9 cellular contexts compared by ENCODE assay signal in genomic region chr10:71726673-71727428, GRCh38. TPM values are rescaled to one million over a fixed set of nuclear protein-coding genes. Genes with fewer than 3 reads are reported as not detected.
A peak's percentile ranks its signal among the peaks of the same experiment; 100 is the strongest.
DNase-seq lines count a peak whose midpoint lies in the region; ATAC-seq and TF ChIP-seq lines count a peak whose summit lies in the region.
"Had no signal": no experiment of that assay in that cellular context is flagged by ENCODE, and none has a peak within 500 bp of the region (broad histone marks: within the 10 kb centered on the region; RNA-seq: fewer than 3 reads in every experiment).

No MANE protein-coding gene starts in this region.

- H2BK12ac ChIP-seq in trophoblast cell (ENCODE audit: low read length): no peak overlapping the region

- H3K27ac Mint-ChIP-seq in activated CD4-positive, alpha-beta T cell treated with anti-CD3 and anti-CD28 coated beads, Interleukin-2, amount 10 ng/mL, durations not matched to agents 24 days and 14 days: peak overlapping the region; percentile 98

- TF ChIP-seq CTCF in lung (IDR thresholded peaks at IDR 0.05; ENCODE audit: control extremely low read depth, extremely low read depth): no peak

- peak; percentile 47 for DNase-seq in GM19238 (ENCODE audit: insufficient read length, low spot score)
- DNase-seq in activated CD4-positive, alpha-beta T cell treated with anti-CD3 and anti-CD28 coated beads, Interleukin-2, amount 10 ng/mL, durations not matched to agents 24 days and 14 days: peak; percentile 84
- no peak for DNase-seq in lung (ENCODE audit: low spot score)
- DNase-seq in HT-29 (ENCODE audit: low spot score): no peak
- no peak for DNase-seq in trophoblast cell
- no peak for DNase-seq in NCI-H345 treated with DMSO at 0.1 percent for 48 hours (lab: John Stamatoyannopoulos, UW; ENCODE audit: unreplicated experiment)
- no peak for DNase-seq in hepatic stellate cell (ENCODE audit: low spot score)

- H3K4me1 ChIP-seq in lung (ENCODE audit: control insufficient read depth in 2 of 2, insufficient read depth in 2 of 2, low read length in 2 of 2): peaks cover 3 to 24% of the 10 kb centered on the region in 2 donors
- peaks cover 6 to 7% of the 10 kb centered on the region in 2 experiments for H3K4me1 ChIP-seq in trophoblast cell (ENCODE audit: control insufficient read depth in 1 of 2, insufficient read depth in 2 of 2, low read length in 2 of 2)

- intact Hi-C loops in activated CD4-positive, alpha-beta T cell treated with anti-CD3 and anti-CD28 coated beads, Interleukin-2, amount 10 ng/mL, durations not matched to agents 24 days and 14 days (cut with micrococcal nuclease): loop anchor here (1.0 to 10.0 kb wide), 7 partner anchors 10 to 1152 kb away; no protein-coding TSS in a partner anchor

- peak overlapping the region; percentile 42 to 87 for H3K27ac ChIP-seq in lung (ENCODE audit: low read depth in 1 of 2, low read length in 1 of 2)
- H3K27ac ChIP-seq in trophoblast cell (ENCODE audit: low read depth, low read length): no peak overlapping the region

- no peaks in the 10 kb centered on the region for H3K79me2 ChIP-seq in trophoblast cell (ENCODE audit: control insufficient read depth, insufficient read depth, low read length, poor library complexity)

- H3K9ac ChIP-seq in trophoblast cell (ENCODE audit: low read length): no peak overlapping the region

- H4K8ac ChIP-seq in trophoblast cell (ENCODE audit: low read depth, low read length): no peak overlapping the region

- H3K23ac ChIP-seq in trophoblast cell (ENCODE audit: low read length): no peak overlapping the region

- ATAC-seq in HG02981 (IDR thresholded peaks at IDR 0.05; ENCODE audit: unreplicated experiment) (peak; percentile 40), lung (ENCODE audit: insufficient read depth, low FRiP score) (no peak)

- H2AFZ ChIP-seq in trophoblast cell (ENCODE audit: insufficient read depth, low read length, poor library complexity): no peak overlapping the region

- H3K4me3 ChIP-seq in lung (no peak overlapping the region), trophoblast cell (ENCODE audit: low read depth, low read length) (no peak overlapping the region)

- 71 to 74% methylated on average over 15 of the region's 15 CpGs for WGBS in lung, 2 donors
- WGBS in trophoblast cell (ENCODE audit: extremely low coverage, insufficient coverage, insufficient read length): no CpG with 5 or more reads among the region's 15 CpGs

- H3K9me3 Mint-ChIP-seq in activated CD4-positive, alpha-beta T cell treated with anti-CD3 and anti-CD28 coated beads, Interleukin-2, amount 10 ng/mL, durations not matched to agents 24 days and 14 days: no peaks in the 10 kb centered on the region

- H4K91ac ChIP-seq in trophoblast cell (ENCODE audit: low read depth, low read length): no peak overlapping the region

- no peak overlapping the region for H3K14ac ChIP-seq in trophoblast cell (ENCODE audit: low read length)

- no peaks in the 10 kb centered on the region for H3K27me3 ChIP-seq in lung (ENCODE audit: control insufficient read depth, insufficient read depth)
- H3K27me3 ChIP-seq in trophoblast cell (ENCODE audit: insufficient read depth, low read length): no peaks in the 10 kb centered on the region

- no peak overlapping the region for H3K18ac ChIP-seq in trophoblast cell (ENCODE audit: low read length)

- H3K4me3 Mint-ChIP-seq in activated CD4-positive, alpha-beta T cell treated with anti-CD3 and anti-CD28 coated beads, Interleukin-2, amount 10 ng/mL, durations not matched to agents 24 days and 14 days: peak overlapping the region; percentile 78

- H2BK5ac ChIP-seq in trophoblast cell (ENCODE audit: low read depth, low read length, poor library complexity): no peak overlapping the region

- no peaks in the 10 kb centered on the region for H3K36me3 Mint-ChIP-seq in activated CD4-positive, alpha-beta T cell treated with anti-CD3 and anti-CD28 coated beads, Interleukin-2, amount 10 ng/mL, durations not matched to agents 24 days and 14 days (ENCODE audit: low read depth)

- H3K36me3 ChIP-seq in lung (ENCODE audit: control insufficient read depth in 2 of 2, insufficient read depth in 2 of 2, low read length in 2 of 2): no peaks in the 10 kb centered on the region
- H3K36me3 ChIP-seq in trophoblast cell (ENCODE audit: control insufficient read depth in 1 of 2, insufficient read depth in 2 of 2, low read length in 2 of 2): no peaks in the 10 kb centered on the region

- H3K4me2 ChIP-seq in trophoblast cell (ENCODE audit: low read length): no peak overlapping the region

- H3K79me1 ChIP-seq in trophoblast cell (ENCODE audit: low read length): no peaks in the 10 kb centered on the region

- peaks cover 65% of the 10 kb centered on the region for H3K4me1 Mint-ChIP-seq in activated CD4-positive, alpha-beta T cell treated with anti-CD3 and anti-CD28 coated beads, Interleukin-2, amount 10 ng/mL, durations not matched to agents 24 days and 14 days

- H3K9me3 ChIP-seq in lung (ENCODE audit: control insufficient read depth in 2 of 2, insufficient read depth in 1 of 2, low read length in 1 of 2): no peaks in the 10 kb centered on the region
- no peaks in the 10 kb centered on the region for H3K9me3 ChIP-seq in trophoblast cell (ENCODE audit: insufficient read depth, low read depth, low read length)

- H4K12ac ChIP-seq in trophoblast cell (ENCODE audit: low read depth, low read length): no peak overlapping the region

- no peak overlapping the region for H2AK5ac ChIP-seq in trophoblast cell (ENCODE audit: low read length)

- H3K27me3 Mint-ChIP-seq in activated CD4-positive, alpha-beta T cell treated with anti-CD3 and anti-CD28 coated beads, Interleukin-2, amount 10 ng/mL, durations not matched to agents 24 days and 14 days: no peaks in the 10 kb centered on the region

- no peak overlapping the region for H2BK120ac ChIP-seq in trophoblast cell (ENCODE audit: insufficient read depth, low read length, poor library complexity)

- no peak overlapping the region for H3K4ac ChIP-seq in trophoblast cell (ENCODE audit: low read depth, low read length)

RNA-seq across cellular contexts. Expression of gene C10orf105, which starts 7.3 kb away (rescaled TPM):
- 0.26 and 0.33 TPM in 2 replicates for total RNA-seq in activated CD4-positive, alpha-beta T cell treated with anti-CD3 and anti-CD28 coated beads, Interleukin-2, amount 10 ng/mL, durations not matched to agents 24 days and 14 days
- total RNA-seq in lung: under 1 TPM; 0.14 to 0.58 TPM
- under 1 TPM; 0.20 to 0.34 TPM for polyA plus RNA-seq in lung
- 0.20 TPM in 1 of 2 replicates, not detected in the other for total RNA-seq in HT-29 (2014; rRNA removed; shearing (Covaris generic))
- 0.01 and 0.03 TPM in 2 replicates for polyA plus RNA-seq in trophoblast cell (2013)
- total RNA-seq: M059J had no signal

RNA-seq across cellular contexts. Expression of gene VSIR, which starts 46.5 kb away (rescaled TPM):
- total RNA-seq in activated CD4-positive, alpha-beta T cell treated with anti-CD3 and anti-CD28 coated beads, Interleukin-2, amount 10 ng/mL, durations not matched to agents 24 days and 14 days: 125 and 131 TPM in 2 replicates
- total RNA-seq in lung: 100 to 1,000 TPM in 1 of 2 donors, 10 to 100 TPM in 1; 55.2 to 114 TPM
- 100 to 1,000 TPM in 1 of 2 donors, 10 to 100 TPM in 1; 32.3 to 244 TPM for polyA plus RNA-seq in lung
- 25.0 and 28.8 TPM in 2 replicates for total RNA-seq in HT-29 (2014; rRNA removed; shearing (Covaris generic))
- polyA plus RNA-seq in trophoblast cell (2013): 38.2 and 43.6 TPM in 2 replicates

Comparison
In these comparisons a context has a peak if more than half of its experiments do, and no peak if none do; other contexts are left out.
1. DNase-seq: peak in GM19238 (single experiment) and activated CD4-positive, alpha-beta T cell treated with anti-CD3 and anti-CD28 coated beads, Interleukin-2, amount 10 ng/mL, durations not matched to agents 24 days and 14 days (single experiment); none in lung (single experiment), HT-29 (single experiment), trophoblast cell (0 of 2), NCI-H345 treated with DMSO at 0.1 percent for 48 hours (single experiment) and hepatic stellate cell (single experiment).